12 cellular contexts compared by ENCODE assay signal in genomic region chr3:8560608-8561007, GRCh38. TPM values are rescaled to one million over a fixed set of nuclear protein-coding genes. Genes with fewer than 3 reads are reported as not detected.
A peak's percentile ranks its signal among the peaks of the same experiment; 100 is the strongest.
DNase-seq lines count a peak whose midpoint lies in the region; ATAC-seq and TF ChIP-seq lines count a peak whose summit lies in the region.
"Had no signal": no experiment of that assay in that cellular context is flagged by ENCODE, and none has a peak within 500 bp of the region (broad histone marks: within the 10 kb centered on the region; RNA-seq: fewer than 3 reads in every experiment).

No MANE protein-coding gene starts in this region.

- DNase-seq in M059J (ENCODE audit: low read depth) (peak; percentile 51), coronary artery (ENCODE audit: low spot score) (no peak), left lung (no peak), upper lobe of right lung (no peak), NCI-H146 (lab: John Stamatoyannopoulos, UW) (no peak), WERI-Rb-1 (no peak)
- DNase-seq: activated naive CD8-positive, alpha-beta T cell treated with anti-CD3 and anti-CD28 coated beads, Interleukin-2, amount 50 U/mL, for 24 hours; NCI-H187 treated with DMSO at 0.1 percent for 48 hours; T-helper 17 cell; transverse colon had no signal

- ATAC-seq in left lung = peak; percentile 51
- no peak for ATAC-seq in upper lobe of right lung
- no peak for ATAC-seq in HG03135 (IDR thresholded peaks at IDR 0.05; ENCODE audit: unreplicated experiment)
- ATAC-seq: activated naive CD8-positive, alpha-beta T cell treated with anti-CD3 and anti-CD28 coated beads, Interleukin-2, amount 50 U/mL, for 24 hours; T-helper 17 cell had no signal

- TF ChIP-seq CTCF in coronary artery (IDR thresholded peaks at IDR 0.05) (no peak), left lung (IDR thresholded peaks at IDR 0.05) (no peak), upper lobe of right lung (IDR thresholded peaks at IDR 0.05) (no peak), WERI-Rb-1 (IDR thresholded peaks at IDR 0.05; ENCODE audit: low read depth, low read length) (no peak)

- H3K36me3 ChIP-seq in left lung (peaks cover 0 to 4% of the 10 kb centered on the region in 2 donors), upper lobe of right lung (peaks cover 35% of the 10 kb centered on the region), WERI-Rb-1 (peaks cover 3% of the 10 kb centered on the region; the same call in 1 of the 2 replicates)
- H3K36me3 ChIP-seq: transverse colon had no signal

- intact Hi-C loops in left lung (cut with DNase I) (no loop called here), upper lobe of right lung (cut with DNase I) (no loop called here)

- H3K9me3 ChIP-seq in left lung (no peaks in the 10 kb centered on the region), upper lobe of right lung (no peaks in the 10 kb centered on the region), WERI-Rb-1 (ENCODE audit: severe bottlenecking) (no peaks in the 10 kb centered on the region)
- H3K9me3 ChIP-seq: transverse colon had no signal

- H3K27ac ChIP-seq in coronary artery (peak overlapping the region; percentile 62 to 91), left lung (peak overlapping the region in 1 of 2 donors; percentile 81), upper lobe of right lung (peak overlapping the region; percentile 17), WERI-Rb-1 (no peak overlapping the region)
- H3K27ac ChIP-seq: epithelial cell of prostate had no signal

- H3K27me3 ChIP-seq in left lung = no peaks in the 10 kb centered on the region
- no peaks in the 10 kb centered on the region for H3K27me3 ChIP-seq in upper lobe of right lung
- no peaks in the 10 kb centered on the region for H3K27me3 ChIP-seq in WERI-Rb-1 (ENCODE audit: insufficient read depth, low read depth, severe bottlenecking)
- H3K27me3 ChIP-seq: transverse colon had no signal

- H3K4me3 ChIP-seq in coronary artery (no peak overlapping the region), left lung (no peak overlapping the region), upper lobe of right lung (no peak overlapping the region), WERI-Rb-1 (ENCODE audit: low read depth, low read length) (no peak overlapping the region)
- H3K4me3 ChIP-seq: transverse colon had no signal

- H3K4me1 ChIP-seq in left lung = peaks cover 3 to 10% of the 10 kb centered on the region in 2 donors
- H3K4me1 ChIP-seq in upper lobe of right lung = peaks cover 38% of the 10 kb centered on the region
- H3K4me1 ChIP-seq: transverse colon had no signal

RNA-seq across cellular contexts. Expression of gene LMCD1, which starts 59.0 kb away (rescaled TPM):
- 10.0 and 18.1 TPM in 2 replicates for total RNA-seq in M059J (2014; rRNA removed; shearing (Covaris generic))
- total RNA-seq in left lung (10 to 100 TPM; 69.6 to 84.8 TPM), upper lobe of right lung (174 TPM)
